In the genomic region with DNA sequence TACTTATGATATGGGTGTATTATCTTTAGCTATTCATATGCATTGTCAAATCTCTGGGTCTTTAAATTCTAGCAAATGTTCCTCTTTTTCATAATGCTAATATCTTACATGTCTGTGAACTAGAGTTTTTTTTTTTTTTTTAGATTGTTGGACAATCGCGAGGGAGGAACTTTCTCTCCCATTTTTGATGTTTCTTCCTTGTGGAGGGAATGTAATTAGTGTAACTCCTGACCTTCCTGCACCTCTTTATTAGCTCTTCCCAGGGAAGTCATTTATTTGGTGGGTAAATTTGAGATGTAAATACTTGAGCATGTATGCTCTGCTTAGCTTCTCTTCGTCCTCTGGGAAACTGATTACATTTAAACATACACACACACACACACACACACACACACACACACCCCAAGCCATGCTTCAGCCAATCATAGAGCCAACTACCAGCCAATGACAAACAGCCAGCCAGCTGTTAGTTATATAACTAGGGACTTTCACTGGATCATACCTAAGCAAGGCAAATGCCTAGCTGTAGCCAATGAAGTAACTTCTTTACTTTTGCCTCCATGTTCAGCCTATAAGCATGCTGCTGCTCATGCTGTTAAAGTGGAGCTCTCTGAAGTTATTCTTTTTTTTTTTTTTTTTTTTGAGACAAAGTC, we compare ENCODE assay signal across 24 cellular contexts. TPM values are rescaled to one million over a fixed set of nuclear protein-coding genes. Genes with fewer than 3 reads are reported as not detected.
DNase-seq lines count a peak whose midpoint lies in the region; ATAC-seq, FAIRE-seq and TF ChIP-seq lines count a peak whose summit lies in the region.
"Had no signal": no experiment of that assay in that cellular context is flagged by ENCODE, and none has a peak within 500 bp of the region (broad histone marks: within the 10 kb centered on the region; RNA-seq: fewer than 3 reads in every experiment).

No MANE protein-coding gene starts in this region.

- H3K9me3 ChIP-seq in GM12878 (replicated peaks; ENCODE audit: control insufficient read depth, insufficient read depth, low read length) = no peaks in the 10 kb centered on the region
- H3K9me3 ChIP-seq: right atrium auricular region, upper lobe of left lung had no signal

- no peaks in the 10 kb centered on the region for H4K20me1 ChIP-seq in GM12878 (ENCODE audit: control insufficient read depth, insufficient read depth)

- H3K9ac ChIP-seq in GM12878 (ENCODE audit: control insufficient read depth, insufficient read depth, low read length) = no peak overlapping the region

- 98% methylated on average over 3 of the region's 3 CpGs for WGBS in GM12878 (ENCODE audit: insufficient coverage, insufficient replicate concordance, low lambda C conversion rate, missing lambda C conversion rate)

- ATAC-seq in GM12878 (peak; percentile 63), HG02623 (IDR thresholded peaks at IDR 0.05; ENCODE audit: unreplicated experiment) (no peak)
- ATAC-seq: activated naive CD4-positive, alpha-beta T cell treated with anti-CD3 and anti-CD28 coated beads, Interleukin-2, amount 50 U/mL, for 72 hours; left ventricle myocardium superior; natural killer cell treated with Interleukin-12 subunit alpha and Interleukin-12 subunit beta and Interleukin-15 and Interleukin-18, amount 100 ng/mL, for 72 hours had no signal

- no peak for TF ChIP-seq RAD21 in GM12878 (IDR thresholded peaks at IDR 0.05; ENCODE audit: insufficient read depth, low read depth, low read length)

- in situ Hi-C loops in GM12878 (cut with MboI) = no loop called here

- intact Hi-C loops in GM12878 (cut with micrococcal nuclease; ENCODE audit: unreplicated experiment) = no loop called here

- H3K4me3 ChIP-seq in Jurkat, Clone E6-1 (ENCODE audit: low read length) = no peak overlapping the region
- no peak overlapping the region for H3K4me3 ChIP-seq in GM12878
- H3K4me3 ChIP-seq: right atrium auricular region, upper lobe of left lung had no signal

- SMC1A ChIA-PET in GM12878 (lab: Charles Lee; ENCODE audit: uncharacterized antibody, unreplicated experiment) = interaction anchor here (0.6 to 1.5 kb wide), 8 partner anchors 8 to 1752 kb away, joined by 3 to 4 read pairs (median 3); a partner anchor contains a TSS

- no peaks in the 10 kb centered on the region for H3K36me3 ChIP-seq in GM12878 (ENCODE audit: control insufficient read depth in 2 of 2, insufficient read depth in 2 of 2, low read length in 1 of 2)
- H3K36me3 ChIP-seq: right atrium auricular region, upper lobe of left lung had no signal

- no peak for TF ChIP-seq CTCF in GM12878 (IDR thresholded peaks at IDR 0.05 in 2 of 3, conservative IDR thresholded peaks at IDR 0.05 in 1 of 3; ENCODE audit: control insufficient read depth in 2 of 3, extremely low read depth in 1 of 3, insufficient read depth in 1 of 3, low read depth in 3 of 3, low read length in 3 of 3)

- POLR2A ChIA-PET in GM12878 (lab: Charles Lee) = interaction anchor here (0.5 to 0.8 kb wide), 7 partner anchors 8 to 991 kb away, joined by 3 to 5 read pairs (median 3); no protein-coding TSS in a partner anchor

- H3K27me3 ChIP-seq in GM12878 (replicated peaks in 1 of 2; ENCODE audit: control insufficient read depth in 2 of 2, insufficient read depth in 2 of 2, low read length in 1 of 2) = no peaks in the 10 kb centered on the region
- H3K27me3 ChIP-seq: right atrium auricular region, upper lobe of left lung had no signal

- TF ChIP-seq EP300 in GM12878 (IDR thresholded peaks at IDR 0.05; ENCODE audit: borderline replicate concordance in 1 of 2, control insufficient read depth in 1 of 2, low read depth in 2 of 2, low read length in 2 of 2) = no peak

- H3K4me1 ChIP-seq in GM12878 (ENCODE audit: control insufficient read depth, insufficient read depth, low read length) = no peaks in the 10 kb centered on the region
- H3K4me1 ChIP-seq: right atrium auricular region, upper lobe of left lung had no signal

- BruUV-seq in GM12878 (replicated peaks; lab: Mats Ljungman, UMichigan) = no TSS peak

- CTCF ChIA-PET in GM12878 (lab: Yijun Ruan, JAX) = interaction anchor here (0.6 kb wide), 1 partner anchor 1811 kb away, joined by 3 read pairs; no protein-coding TSS in a partner anchor

- no peak overlapping the region for H3K4me2 ChIP-seq in GM12878 (ENCODE audit: control insufficient read depth, insufficient read depth)

- no peak overlapping the region for H2AFZ ChIP-seq in GM12878 (ENCODE audit: control insufficient read depth, low read depth, low read length)

- no peak for FAIRE-seq in GM12878 (lab: Jason Lieb, UNC)
- FAIRE-seq: endothelial cell of umbilical vein, GM12892 had no signal

- no peak overlapping the region for H3K27ac ChIP-seq in GM12878 (ENCODE audit: control insufficient read depth, insufficient read depth)
- H3K27ac ChIP-seq: right atrium auricular region, upper lobe of left lung had no signal

- H3K79me2 ChIP-seq in GM12878 (ENCODE audit: control insufficient read depth, insufficient read depth, low read length) = no peaks in the 10 kb centered on the region

- RAD21 ChIA-PET in GM12878 (lab: Charles Lee; ENCODE audit: unreplicated experiment) = interaction anchor here (0.6 to 1.5 kb wide), 2 partner anchors 62 to 197 kb away, joined by 3 read pairs; no protein-coding TSS in a partner anchor

- no peak for TF ChIP-seq POLR2A in GM12878 (IDR thresholded peaks at IDR 0.05; ENCODE audit: low read depth, low read length)

- DNase-seq in DMS 273 treated with DMSO at 0.1 percent for 48 hours (lab: John Stamatoyannopoulos, UW) = peak; percentile 39
- DNase-seq in Jurkat, Clone E6-1 (ENCODE audit: low read depth, low spot score) = peak; percentile 22
- DNase-seq in GM12878 (ENCODE audit: low read depth, low spot score) = no peak
- DNase-seq in iris pigment epithelial cell (ENCODE audit: low read depth) = peak; percentile 20
- no peak for DNase-seq in NCI-H526 treated with DMSO at 0.1 percent for 48 hours (lab: John Stamatoyannopoulos, UW)
- DNase-seq in stimulated activated CD8-positive, alpha-beta memory T cell treated with anti-CD3 and anti-CD28 coated beads, Interleukin-4, amount 100 ng/mL, for 48 hours = no peak
- no peak for DNase-seq in NCI-H1694 (lab: John Stamatoyannopoulos, UW)
- DNase-seq: activated CD4-positive, CD25-positive, alpha-beta regulatory T cell treated with anti-CD3 and anti-CD28 coated beads, Interleukin-2, amount 50 U/mL, for 72 hours; activated CD8-positive, alpha-beta memory T cell treated with anti-CD3 and anti-CD28 coated beads, Interleukin-2, amount 50 U/mL, for 48 hours; caudate nucleus; hippocampal formation; Kasumi-1; left ventricle myocardium superior; NCI-H187; NK-92 treated with Interleukin-12 subunit alpha and Interleukin-12 subunit beta, amount 100 ng/mL, for 24 hours; stimulated activated CD4-positive, alpha-beta T cell treated with anti-CD3 and anti-CD28 coated beads, Interleukin-2, amount 100 ng/mL, for 24 hours; SW 1271; upper lobe of left lung had no signal

TF ChIP-seq in GM12878, 131 proteins besides CTCF, POLR2A, EP300 and RAD21:
- TF ChIP-seq, protein P1, sequence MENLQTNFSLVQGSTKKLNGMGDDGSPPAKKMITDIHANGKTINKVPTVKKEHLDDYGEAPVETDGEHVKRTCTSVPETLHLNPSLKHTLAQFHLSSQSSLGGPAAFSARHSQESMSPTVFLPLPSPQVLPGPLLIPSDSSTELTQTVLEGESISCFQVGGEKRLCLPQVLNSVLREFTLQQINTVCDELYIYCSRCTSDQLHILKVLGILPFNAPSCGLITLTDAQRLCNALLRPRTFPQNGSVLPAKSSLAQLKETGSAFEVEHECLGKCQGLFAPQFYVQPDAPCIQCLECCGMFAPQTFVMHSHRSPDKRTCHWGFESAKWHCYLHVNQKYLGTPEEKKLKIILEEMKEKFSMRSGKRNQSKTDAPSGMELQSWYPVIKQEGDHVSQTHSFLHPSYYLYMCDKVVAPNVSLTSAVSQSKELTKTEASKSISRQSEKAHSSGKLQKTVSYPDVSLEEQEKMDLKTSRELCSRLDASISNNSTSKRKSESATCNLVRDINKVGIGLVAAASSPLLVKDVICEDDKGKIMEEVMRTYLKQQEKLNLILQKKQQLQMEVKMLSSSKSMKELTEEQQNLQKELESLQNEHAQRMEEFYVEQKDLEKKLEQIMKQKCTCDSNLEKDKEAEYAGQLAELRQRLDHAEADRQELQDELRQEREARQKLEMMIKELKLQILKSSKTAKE (IDR thresholded peaks at IDR 0.05; ENCODE audit: low read depth, poor library complexity, severe bottlenecking) = no peak
- TF ChIP-seq ZBED1 (IDR thresholded peaks at IDR 0.05; ENCODE audit: borderline replicate concordance) (no peak), RUNX3 (IDR thresholded peaks at IDR 0.05; ENCODE audit: low read length) (no peak), RB1 (IDR thresholded peaks at IDR 0.05; ENCODE audit: borderline replicate concordance) (no peak), SIX5 (IDR thresholded peaks at IDR 0.05; ENCODE audit: low read depth, low read length, severe bottlenecking) (no peak), CREM (IDR thresholded peaks at IDR 0.05; ENCODE audit: low read depth) (no peak), KLF5 (IDR thresholded peaks at IDR 0.05; ENCODE audit: partially characterized antibody) (no peak)

RNA-seq across cellular contexts. Expression of a gene that starts 8.3 kb away (rescaled TPM):
- 20.8 TPM for polyA plus RNA-seq in Jurkat, Clone E6-1 (2012; ENCODE audit: insufficient read depth, insufficient read length)
- total RNA-seq in GM12878 (2013; cell fraction: nucleolus; rRNA removed) = 108 and 116 TPM in 2 replicates
- total RNA-seq in GM12878 (2014; rRNA removed) = 27.6 and 32.3 TPM in 2 replicates
- total RNA-seq in GM12878 (2014; rRNA removed; fragmentation: Illumina TruSeq; extraction: Trizol) = 36.8 and 44.6 TPM in 2 replicates
- 34.8 and 42.3 TPM in 2 replicates for total RNA-seq in GM12878 (2021)
- 14.8 TPM for polyA plus RNA-seq in GM12878 (2011; ENCODE audit: low read depth)
- polyA plus RNA-seq in GM12878 (2011; rRNA removed) = 51.7 and 71.6 TPM in 2 replicates
- polyA plus RNA-seq in GM12878 (2011; cell fraction: cytosol; rRNA removed) = 16.9 and 17.5 TPM in 2 replicates
- 29.5 and 36.4 TPM in 2 replicates for polyA plus RNA-seq in GM12878 (2011; cell fraction: nucleus; rRNA removed)
- polyA plus RNA-seq in GM12878 (2012) = 20.6 and 26.6 TPM in 2 replicates
- 39.7 and 43.3 TPM in 2 replicates for polyA plus RNA-seq in GM12878 (2014; fragmentation: Illumina TruSeq; extraction: Trizol)
- polyA plus RNA-seq in GM12878 (2014; fragmentation: Nextera tagmentation; extraction: Ambion mirVana) = 10 to 100 TPM; 25.2 to 30.2 TPM
- 27.5 and 28.7 TPM in 2 replicates for polyA plus RNA-seq in GM12878 (2014; rRNA removed)
- 10 to 100 TPM; 35.5 to 42.3 TPM for polyA plus RNA-seq in GM12878 (2016; fragmentation: Nextera tagmentation; extraction: Ambion mirVana)
- polyA minus RNA-seq in GM12878 (2011; rRNA and poly(A)+ RNA removed) = 39.4 and 50.5 TPM in 2 replicates
- 15.6 and 20.5 TPM in 2 replicates for polyA minus RNA-seq in GM12878 (2011; cell fraction: cytosol; rRNA and poly(A)+ RNA removed)
- polyA minus RNA-seq in GM12878 (2011; cell fraction: nucleus; rRNA and poly(A)+ RNA removed) = 41.2 and 67.5 TPM in 2 replicates

Comparison
In these comparisons a context has a peak if more than half of its experiments do, and no peak if none do; other contexts are left out.
1. DNase-seq: peak in DMS 273 treated with DMSO at 0.1 percent for 48 hours (single experiment), Jurkat, Clone E6-1 (single experiment) and iris pigment epithelial cell (single experiment); none in GM12878 (single experiment), NCI-H526 treated with DMSO at 0.1 percent for 48 hours (single experiment), stimulated activated CD8-positive, alpha-beta memory T cell treated with anti-CD3 and anti-CD28 coated beads, Interleukin-4, amount 100 ng/mL, for 48 hours (single experiment) and NCI-H1694 (single experiment).